Comparison of ENCODE assay signal across 8 cellular contexts in genomic region chr13:114110091-114110829, GRCh38. TPM values are rescaled to one million over a fixed set of nuclear protein-coding genes. Genes with fewer than 3 reads are reported as not detected.
DNase-seq lines count a peak whose midpoint lies in the region; ATAC-seq and TF ChIP-seq lines count a peak whose summit lies in the region.

No MANE protein-coding gene starts in this region.

- H3K27ac ChIP-seq in stomach, result peak overlapping the region; percentile 47 to 82 (median 62)

- ATAC-seq in HG02884 (IDR thresholded peaks at IDR 0.05; ENCODE audit: unreplicated experiment) (peak; percentile 60), HG02970 (IDR thresholded peaks at IDR 0.05; ENCODE audit: low FRiP score, unreplicated experiment) (no peak)
- peak; percentile 69 for ATAC-seq in activated naive CD8-positive, alpha-beta T cell treated with anti-CD3 and anti-CD28 coated beads, Interleukin-2, amount 50 U/mL, for 24 hours

- H3K4me3 Mint-ChIP-seq in T-helper 1 cell treated with Interleukin-12 subunit alpha and Interleukin-12 subunit beta and Interleukin-4 antibody, amounts not matched to agents 30 μg/mL and 1 μg/mL, for 36 hours, result peak overlapping the region; percentile 86
- H3K4me3 Mint-ChIP-seq in activated naive CD8-positive, alpha-beta T cell treated with anti-CD3 and anti-CD28 coated beads, Interleukin-2, amount 50 U/mL, for 24 hours, result peak overlapping the region; percentile 75

- H3K27ac Mint-ChIP-seq in T-helper 1 cell treated with Interleukin-12 subunit alpha and Interleukin-12 subunit beta and Interleukin-4 antibody, amounts not matched to agents 30 μg/mL and 1 μg/mL, for 36 hours, result peak overlapping the region; percentile 93
- peak overlapping the region; percentile 81 for H3K27ac Mint-ChIP-seq in activated naive CD8-positive, alpha-beta T cell treated with anti-CD3 and anti-CD28 coated beads, Interleukin-2, amount 50 U/mL, for 24 hours

- TF ChIP-seq CTCF in stomach (IDR thresholded peaks at IDR 0.05), result peak in 1 of 7 experiments; percentile 9

- DNase-seq in DMS79 treated with DMSO at 0.1 percent for 48 hours (lab: John Stamatoyannopoulos, UW), result peak; percentile 66
- peak; percentile 66 for DNase-seq in activated naive CD8-positive, alpha-beta T cell treated with anti-CD3 and anti-CD28 coated beads, Interleukin-2, amount 50 U/mL, for 24 hours
- peak; percentile 85 to 89 for DNase-seq in lung microvascular endothelial cell (ENCODE audit: low read depth in 2 of 2)
- DNase-seq in stomach, result peak; percentile 47
- no peak for DNase-seq in hypothalamus (lab: John Stamatoyannopoulos, UW)

- TF ChIP-seq POLR2A in stomach (IDR thresholded peaks at IDR 0.05), result no peak

- WGBS in stomach, 5 donors, result 66 to 71% (median 70%) methylated on average over 25 of the region's 25 CpGs

- H3K4me3 ChIP-seq in stomach, result no peak overlapping the region

- intact Hi-C loops in stomach (cut with DNase I; ENCODE audit: low total_unique reads), result no loop called here

- peaks cover 7 to 63% (median 46%) of the 10 kb centered on the region in 4 donors for H3K4me1 ChIP-seq in stomach

- H3K4me1 Mint-ChIP-seq in T-helper 1 cell treated with Interleukin-12 subunit alpha and Interleukin-12 subunit beta and Interleukin-4 antibody, amounts not matched to agents 30 μg/mL and 1 μg/mL, for 36 hours (ENCODE audit: low read depth), result peaks cover 42% of the 10 kb centered on the region
- H3K4me1 Mint-ChIP-seq in activated naive CD8-positive, alpha-beta T cell treated with anti-CD3 and anti-CD28 coated beads, Interleukin-2, amount 50 U/mL, for 24 hours, result peaks cover 81% of the 10 kb centered on the region

- TF ChIP-seq EP300 in stomach (IDR thresholded peaks at IDR 0.05), result no peak

- no peaks in the 10 kb centered on the region for H3K9me3 ChIP-seq in stomach

- H3K27me3 ChIP-seq in stomach, result no peaks in the 10 kb centered on the region

- H3K36me3 ChIP-seq in stomach, result no peaks in the 10 kb centered on the region

- H3K27me3 Mint-ChIP-seq in T-helper 1 cell treated with Interleukin-12 subunit alpha and Interleukin-12 subunit beta and Interleukin-4 antibody, amounts not matched to agents 30 μg/mL and 1 μg/mL, for 36 hours (ENCODE audit: low read depth), result no peaks in the 10 kb centered on the region
- no peaks in the 10 kb centered on the region for H3K27me3 Mint-ChIP-seq in activated naive CD8-positive, alpha-beta T cell treated with anti-CD3 and anti-CD28 coated beads, Interleukin-2, amount 50 U/mL, for 24 hours

- H3K9me3 Mint-ChIP-seq in T-helper 1 cell treated with Interleukin-12 subunit alpha and Interleukin-12 subunit beta and Interleukin-4 antibody, amounts not matched to agents 30 μg/mL and 1 μg/mL, for 36 hours, result no peaks in the 10 kb centered on the region
- H3K9me3 Mint-ChIP-seq in activated naive CD8-positive, alpha-beta T cell treated with anti-CD3 and anti-CD28 coated beads, Interleukin-2, amount 50 U/mL, for 24 hours, result no peaks in the 10 kb centered on the region

- H3K36me3 Mint-ChIP-seq in T-helper 1 cell treated with Interleukin-12 subunit alpha and Interleukin-12 subunit beta and Interleukin-4 antibody, amounts not matched to agents 30 μg/mL and 1 μg/mL, for 36 hours (ENCODE audit: low read depth), result peaks cover 39% of the 10 kb centered on the region
- H3K36me3 Mint-ChIP-seq in activated naive CD8-positive, alpha-beta T cell treated with anti-CD3 and anti-CD28 coated beads, Interleukin-2, amount 50 U/mL, for 24 hours (ENCODE audit: low read depth), result peaks cover 9% of the 10 kb centered on the region

RNA-seq across cellular contexts. Expression of gene RASA3, which starts 22.2 kb away (rescaled TPM):
- total RNA-seq in lung microvascular endothelial cell (25.4 and 25.5 TPM in 2 replicates), stomach (10 to 100 TPM in 1 of 5 donors, 1 to 10 TPM in 4; 3.8 to 22.3 (median 6.4) TPM)
- polyA plus RNA-seq in stomach, result 10 to 100 TPM in 2 of 3 donors, 1 to 10 TPM in 1; 3.7 to 11.8 (median 10.9) TPM

Comparison
In these comparisons a context has a peak if more than half of its experiments do, and no peak if none do; other contexts are left out.
1. DNase-seq: peak in DMS79 treated with DMSO at 0.1 percent for 48 hours (single experiment), activated naive CD8-positive, alpha-beta T cell treated with anti-CD3 and anti-CD28 coated beads, Interleukin-2, amount 50 U/mL, for 24 hours (single experiment), lung microvascular endothelial cell (2 of 2) and stomach (single experiment); none in hypothalamus (0 of 51).